ENCODE assay signal across 14 cellular contexts in genomic region chr2:37263839-37264238, GRCh38.
"Had no signal": no experiment of that assay in that cellular context is flagged by ENCODE, and none has a peak within 500 bp of the region (broad histone marks: within the 10 kb centered on the region; RNA-seq: fewer than 3 reads in every experiment).

No MANE protein-coding gene starts in this region.

- ATAC-seq: activated naive CD4-positive, alpha-beta T cell treated with anti-CD3 and anti-CD28 coated beads, Interleukin-2, amount 50 U/mL, for 72 hours; left lung; stimulated activated naive CD8-positive, alpha-beta T cell treated with anti-CD3 and anti-CD28 coated beads, Interleukin-15, amount 100 ng/mL, for 72 hours had no signal

- H3K4me1 Mint-ChIP-seq: neural progenitor cell; stimulated activated naive CD8-positive, alpha-beta T cell treated with anti-CD3 and anti-CD28 coated beads, Interleukin-15, amount 100 ng/mL, for 72 hours had no signal

- H3K27ac Mint-ChIP-seq: activated naive CD4-positive, alpha-beta T cell treated with anti-CD3 and anti-CD28 coated beads, Interleukin-2, amount 50 U/mL, for 72 hours; neural progenitor cell; T-helper 1 cell treated with Interleukin-12 subunit alpha and Interleukin-12 subunit beta and Interleukin-4 antibody, amounts not matched to agents 30 μg/mL and 1 μg/mL, for 36 hours had no signal

- H3K9me3 Mint-ChIP-seq: activated naive CD4-positive, alpha-beta T cell treated with anti-CD3 and anti-CD28 coated beads, Interleukin-2, amount 50 U/mL, for 72 hours; neural progenitor cell; stimulated activated naive CD8-positive, alpha-beta T cell treated with anti-CD3 and anti-CD28 coated beads, Interleukin-15, amount 100 ng/mL, for 72 hours; T-helper 1 cell treated with Interleukin-12 subunit alpha and Interleukin-12 subunit beta and Interleukin-4 antibody, amounts not matched to agents 30 μg/mL and 1 μg/mL, for 36 hours had no signal

- H2AFZ ChIP-seq: neural progenitor cell had no signal

- H3K9me3 ChIP-seq: esophagus muscularis mucosa, left lung, ovary, thoracic aorta had no signal

- H3K27me3 ChIP-seq: brain microvascular endothelial cell, dorsolateral prefrontal cortex, esophagus muscularis mucosa, left lung, neural progenitor cell, ovary had no signal

- H3K9ac ChIP-seq: neural progenitor cell had no signal

- H3K27ac ChIP-seq: brain microvascular endothelial cell, dorsolateral prefrontal cortex, esophagus muscularis mucosa, left lung, neural progenitor cell, ovary, thoracic aorta had no signal

- DNase-seq: amniotic stem cell; brain microvascular endothelial cell; dorsolateral prefrontal cortex; left lung; ovary; stimulated activated CD4-positive, alpha-beta T cell treated with anti-CD3 and anti-CD28 coated beads, Interleukin-4, amount 100 ng/mL, for 1 hour; stimulated activated CD8-positive, alpha-beta memory T cell treated with anti-CD3 and anti-CD28 coated beads, Interleukin-4, amount 100 ng/mL, for 48 hours; stimulated activated naive CD8-positive, alpha-beta T cell treated with anti-CD3 and anti-CD28 coated beads, Interleukin-15, amount 100 ng/mL, for 72 hours had no signal

- H3K4me2 ChIP-seq: neural progenitor cell had no signal

- H3K4me1 ChIP-seq: esophagus muscularis mucosa, left lung, neural progenitor cell had no signal

- FAIRE-seq: islet of Langerhans had no signal

- H3K4me3 Mint-ChIP-seq: neural progenitor cell; stimulated activated naive CD8-positive, alpha-beta T cell treated with anti-CD3 and anti-CD28 coated beads, Interleukin-15, amount 100 ng/mL, for 72 hours; T-helper 1 cell treated with Interleukin-12 subunit alpha and Interleukin-12 subunit beta and Interleukin-4 antibody, amounts not matched to agents 30 μg/mL and 1 μg/mL, for 36 hours had no signal

- H3K27me3 Mint-ChIP-seq: stimulated activated naive CD8-positive, alpha-beta T cell treated with anti-CD3 and anti-CD28 coated beads, Interleukin-15, amount 100 ng/mL, for 72 hours had no signal

- H3K36me3 ChIP-seq: ovary had no signal

- H3K4me3 ChIP-seq: dorsolateral prefrontal cortex, esophagus muscularis mucosa, left lung, neural progenitor cell, ovary, thoracic aorta had no signal
